8 cellular contexts compared by ENCODE assay signal in genomic region chr1:27604579-27605299, GRCh38. TPM values are rescaled to one million over a fixed set of nuclear protein-coding genes. Genes with fewer than 3 reads are reported as not detected.
DNase-seq lines count a peak whose midpoint lies in the region; ATAC-seq and TF ChIP-seq lines count a peak whose summit lies in the region.

No MANE protein-coding gene starts in this region.

- H3K4me3 ChIP-seq in Caco-2 (ENCODE audit: low read depth, low read length) (peak overlapping the region; percentile 91; the same call in 1 of the 2 replicates), dorsolateral prefrontal cortex (peak overlapping the region in 56 of 59 donors; percentile 15 to 98 (median 90))

- intact Hi-C loops in Caco-2 (cut with micrococcal nuclease; ENCODE audit: unreplicated experiment), result loop anchor here (10.0 kb wide), 1 partner anchor 110 kb away; the partner anchor contains the start of gene WASF2
- intact Hi-C loops in dorsolateral prefrontal cortex (cut with DNase I), result loop anchor here (1.0 to 10.0 kb wide), 7 partner anchors 80 to 502 kb away; partner anchors contain the start of genes TMEM222 (in 2 of the 2), GPR3 (in 1 of the 2) and WASF2 (in 1 of the 2)

- ATAC-seq in omental fat pad (ENCODE audit: low FRiP score), result no peak
- no peak for ATAC-seq in HG03039 (IDR thresholded peaks at IDR 0.05; ENCODE audit: unreplicated experiment)

- peaks cover 17% of the 10 kb centered on the region for H3K4me1 Mint-ChIP-seq in Caco-2 (ENCODE audit: low read depth, unreplicated experiment)
- peaks cover 24% of the 10 kb centered on the region for H3K4me1 Mint-ChIP-seq in neural crest cell

- H3K36me3 Mint-ChIP-seq in Caco-2 (ENCODE audit: insufficient read depth, unreplicated experiment), result peaks cover 11% of the 10 kb centered on the region
- H3K36me3 Mint-ChIP-seq in neural crest cell (ENCODE audit: low read depth), result no peaks in the 10 kb centered on the region

- H3K27ac Mint-ChIP-seq in Caco-2 (ENCODE audit: unreplicated experiment) (no peak overlapping the region), neural crest cell (ENCODE audit: unreplicated experiment) (no peak overlapping the region)

- H3K9me3 Mint-ChIP-seq in Caco-2 (ENCODE audit: unreplicated experiment) (no peaks in the 10 kb centered on the region), neural crest cell (no peaks in the 10 kb centered on the region)

- no peak for TF ChIP-seq CTCF in Caco-2 (IDR thresholded peaks at IDR 0.05; ENCODE audit: insufficient read depth in 1 of 2, low read depth in 1 of 2, low read length in 1 of 2, severe bottlenecking in 1 of 2, unreplicated experiment in 1 of 2)
- TF ChIP-seq CTCF in dorsolateral prefrontal cortex (IDR thresholded peaks at IDR 0.05 in 54 of 56, conservative IDR thresholded peaks at IDR 0.05 in 2 of 56; ENCODE audit: low read depth in 1 of 56, partially characterized antibody in 56 of 56), result no peak
- TF ChIP-seq CTCF in neural crest cell (conservative IDR thresholded peaks at IDR 0.05), result no peak
- no peak for TF ChIP-seq CTCF in omental fat pad (IDR thresholded peaks at IDR 0.05)

- no TSS peak for BruUV-seq in Caco-2 (replicated peaks; lab: Mats Ljungman, UMichigan)

- H3K27ac ChIP-seq in dorsolateral prefrontal cortex, result peak overlapping the region in 20 of 59 donors; percentile 43 to 97 (median 93)

- H3K27me3 ChIP-seq in Caco-2 (replicated peaks; ENCODE audit: control insufficient read depth, insufficient read depth, low read length) (no peaks in the 10 kb centered on the region), dorsolateral prefrontal cortex (no peaks in the 10 kb centered on the region)

- H3K4me1 ChIP-seq in Caco-2, result peaks cover 33% of the 10 kb centered on the region

- DNase-seq in Caco-2, result no peak
- peak; percentile 44 for DNase-seq in M059J (ENCODE audit: low read depth)
- no peak for DNase-seq in dorsolateral prefrontal cortex
- no peak for DNase-seq in neural crest cell (ENCODE audit: low read depth, low spot score)
- DNase-seq in NCI-H1105 (lab: John Stamatoyannopoulos, UW), result no peak
- DNase-seq in omental fat pad (ENCODE audit: low spot score), result no peak
- DNase-seq in amygdala (lab: John Stamatoyannopoulos, UW), result no peak

- no peaks in the 10 kb centered on the region for H3K36me3 ChIP-seq in Caco-2 (ENCODE audit: control insufficient read depth, insufficient read depth, low read length)

- H3K27me3 Mint-ChIP-seq in Caco-2 (ENCODE audit: insufficient read depth, unreplicated experiment) (no peaks in the 10 kb centered on the region), neural crest cell (ENCODE audit: low read depth) (peaks cover 2% of the 10 kb centered on the region)

- POLR2A ChIA-PET in Caco-2 (lab: Charles Lee), result interaction anchor here (0.6 to 1.3 kb wide), 4 partner anchors 34 to 683 kb away, joined by 3 to 6 read pairs (median 5); partner anchors contain the start of gene NUDC

- CTCF ChIA-PET in Caco-2 (lab: Charles Lee), result interaction anchor here (0.6 to 2.6 kb wide), 8 partner anchors 29 to 188 kb away, joined by 3 to 19 read pairs (median 6); no protein-coding TSS in a partner anchor

- H3K4me3 Mint-ChIP-seq in Caco-2 (ENCODE audit: unreplicated experiment) (peak overlapping the region; percentile 98), neural crest cell (peak overlapping the region; percentile 93)

- H3K9me3 ChIP-seq in Caco-2, result no peaks in the 10 kb centered on the region

RNA-seq across cellular contexts. Expression of gene AHDC1, which starts 0.8 kb away (rescaled TPM):
- 17.0 and 17.3 TPM in 2 replicates for total RNA-seq in Caco-2 (2022)
- total RNA-seq in M059J (2014; rRNA removed; shearing (Covaris generic)), result 6.0 and 19.1 TPM in 2 replicates
- 100 to 1,000 TPM in 21 of 120 experiments, 10 to 100 TPM in 99; 57.6 to 160 (median 87.2) TPM for total RNA-seq in dorsolateral prefrontal cortex
- 50.1 and 54.8 TPM in 2 replicates for total RNA-seq in neural crest cell
- total RNA-seq in omental fat pad, result 10 to 100 TPM in 1 of 4 donors, 1 to 10 TPM in 3; 7.5 to 12.9 (median 8.2) TPM

RNA-seq across cellular contexts. Expression of gene FGR, which starts 30.2 kb away (rescaled TPM):
- not detected in 2 replicates for total RNA-seq in Caco-2 (2022)
- total RNA-seq in M059J (2014; rRNA removed; shearing (Covaris generic)), result 0.17 TPM in 1 of 2 replicates, not detected in the other
- total RNA-seq in dorsolateral prefrontal cortex, result 10 to 100 TPM in 19 of 120 experiments, 1 to 10 TPM in 101; 2.0 to 24.2 (median 6.8) TPM
- total RNA-seq in neural crest cell, result not detected in 2 replicates
- 100 to 1,000 TPM in 2 of 4 donors, 10 to 100 TPM in 2; 18.8 to 131 (median 77.6) TPM for total RNA-seq in omental fat pad
